11 cellular contexts compared by ENCODE assay signal in genomic region chr20:3640259-3640658, GRCh38. TPM values are rescaled to one million over a fixed set of nuclear protein-coding genes. Genes with fewer than 3 reads are reported as not detected.
"Had no signal": no experiment of that assay in that cellular context is flagged by ENCODE, and none has a peak within 500 bp of the region (broad histone marks: within the 10 kb centered on the region; RNA-seq: fewer than 3 reads in every experiment).

No MANE protein-coding gene starts in this region.

- DNase-seq: H9, HCEC 1CT, HFFc6, IMR-90, KG1 had no signal

- ATAC-seq: GM23338, K562 had no signal

- H3K4me3 ChIP-seq: GM23338, K562 had no signal

- H3K27ac ChIP-seq: HL-60 had no signal

- H2AFZ ChIP-seq: GM23338 had no signal

- FAIRE-seq: H1, H54, K562 had no signal

- H3K4me2 ChIP-seq: GM23338 had no signal

RNA-seq across cellular contexts. Expression of gene GFRA4, which starts 22.9 kb away (rescaled TPM):
- total RNA-seq: GM23338, H1, H9, HFFc6, HT1080, IMR-90, K562 had no signal
- polyA plus RNA-seq: GM23338, IMR-90, K562 had no signal

RNA-seq across cellular contexts. Expression of gene ADAM33, which starts 41.6 kb away (rescaled TPM):
- total RNA-seq: HT1080, K562 had no signal
- polyA plus RNA-seq: K562 had no signal
